9 cellular contexts compared by ENCODE assay signal in genomic region chr11:1570896-1571759, GRCh38. TPM values are rescaled to one million over a fixed set of nuclear protein-coding genes. Genes with fewer than 3 reads are reported as not detected.
DNase-seq lines count a peak whose midpoint lies in the region; ATAC-seq and TF ChIP-seq lines count a peak whose summit lies in the region.
"Had no signal": no experiment of that assay in that cellular context is flagged by ENCODE, and none has a peak within 500 bp of the region (broad histone marks: within the 10 kb centered on the region; RNA-seq: fewer than 3 reads in every experiment).

No MANE protein-coding gene starts in this region.

- H3K79me2 ChIP-seq in hepatocyte, result peaks cover 20% of the 10 kb centered on the region

- POLR2A ChIA-PET in activated B cell treated with CpG ODN at 0.5 μM for 24 hours (lab: Charles Lee), result interaction anchor here (1.3 kb wide), 1 partner anchor 18 kb away, joined by 4 read pairs; no protein-coding TSS in a partner anchor

- H3K4me1 ChIP-seq in HAP-1, result peaks cover 8% of the 10 kb centered on the region
- peaks cover 17% of the 10 kb centered on the region for H3K4me1 ChIP-seq in hepatocyte (ENCODE audit: insufficient read depth)
- H3K4me1 ChIP-seq in skeletal muscle tissue (ENCODE audit: control insufficient read depth in 3 of 3, insufficient read depth in 3 of 3, low read length in 3 of 3), result peaks cover 21 to 63% (median 63%) of the 10 kb centered on the region in 3 donors

- no peaks in the 10 kb centered on the region for H3K9me3 Mint-ChIP-seq in activated B cell treated with CpG ODN at 0.5 μM for 24 hours

- H3K9ac ChIP-seq in skeletal muscle tissue (ENCODE audit: low read depth in 1 of 3, low read length in 3 of 3), result peak overlapping the region in 2 of 3 donors; percentile 78 to 83

- intact Hi-C loops in activated B cell treated with CpG ODN at 0.5 μM for 24 hours (cut with micrococcal nuclease), result loop anchor here (5.0 to 10.0 kb wide), 4 partner anchors 34 to 726 kb away; partner anchors contain the start of genes CHID1, LSP1, POLR2L and TSPAN4

- peaks cover 18% of the 10 kb centered on the region for H3K27me3 Mint-ChIP-seq in activated B cell treated with CpG ODN at 0.5 μM for 24 hours

- H3K36me3 Mint-ChIP-seq in activated B cell treated with CpG ODN at 0.5 μM for 24 hours (ENCODE audit: low read depth), result no peaks in the 10 kb centered on the region

- peaks cover 42% of the 10 kb centered on the region for H4K20me1 ChIP-seq in hepatocyte (ENCODE audit: insufficient read depth, poor library complexity, severe bottlenecking)

- no peak for ATAC-seq in activated B cell treated with CpG ODN at 0.5 μM for 24 hours (ENCODE audit: low read depth)

- in situ Hi-C loops in HAP-1 (cut with MboI; ENCODE audit: low sequenced_read_pairs), result no loop called here

- DNase-seq in HAP-1 (ENCODE audit: low spot score in 2 of 2) (peak in 1 of 2 experiments; percentile 38), activated B cell treated with CpG ODN at 0.5 μM for 24 hours (no peak), hepatocyte (ENCODE audit: low spot score) (peak; percentile 70), NCI-H2107 treated with DMSO at 0.1 percent for 48 hours (lab: John Stamatoyannopoulos, UW; ENCODE audit: unreplicated experiment) (no peak), hepatic stellate cell (ENCODE audit: low spot score) (no peak), SIG-M5 (lab: John Stamatoyannopoulos, UW) (no peak), NCI-H2196 (lab: John Stamatoyannopoulos, UW; ENCODE audit: unreplicated experiment) (no peak)

- H3K4me3 ChIP-seq in HAP-1, result peak overlapping the region; percentile 39
- peak overlapping the region; percentile 67 for H3K4me3 ChIP-seq in hepatocyte
- H3K4me3 ChIP-seq in skeletal muscle tissue (ENCODE audit: low read length in 3 of 3), result peak overlapping the region in 2 of 3 donors; percentile 62 to 75

- H3K9me2 ChIP-seq in hepatocyte (replicated peaks; ENCODE audit: insufficient read depth), result no peaks in the 10 kb centered on the region

- WGBS in hepatocyte (ENCODE audit: low lambda C conversion rate, missing lambda C conversion rate), result 8% methylated on average over 13 of the region's 58 CpGs

- CTCF ChIA-PET in activated B cell treated with CpG ODN at 0.5 μM for 24 hours (lab: Charles Lee), result no interaction called here

- H3K9me3 ChIP-seq in HAP-1 (no peaks in the 10 kb centered on the region), hepatocyte (ENCODE audit: low read depth) (no peaks in the 10 kb centered on the region), skeletal muscle tissue (ENCODE audit: control insufficient read depth in 3 of 3, low read length in 3 of 3) (no peaks in the 10 kb centered on the region)

- no peak overlapping the region for H3K27ac Mint-ChIP-seq in activated B cell treated with CpG ODN at 0.5 μM for 24 hours

- peak overlapping the region; percentile 92 for H3K4me2 ChIP-seq in hepatocyte

- peaks cover 12% of the 10 kb centered on the region for H3K4me1 Mint-ChIP-seq in activated B cell treated with CpG ODN at 0.5 μM for 24 hours

- peaks cover 24% of the 10 kb centered on the region for H3K27me3 ChIP-seq in HAP-1 (ENCODE audit: low read depth)
- peaks cover 20% of the 10 kb centered on the region for H3K27me3 ChIP-seq in hepatocyte
- peaks cover 0 to 4% (median 0%) of the 10 kb centered on the region in 3 donors for H3K27me3 ChIP-seq in skeletal muscle tissue (ENCODE audit: control insufficient read depth in 3 of 3, insufficient read depth in 3 of 3, low read length in 3 of 3)

- H3K4me3 Mint-ChIP-seq in activated B cell treated with CpG ODN at 0.5 μM for 24 hours, result peak overlapping the region; percentile 56

- H3K27ac ChIP-seq in hepatocyte (peak overlapping the region; percentile 69), skeletal muscle tissue (ENCODE audit: low read depth, low read length) (peak overlapping the region; percentile 73)

- H3K36me3 ChIP-seq in HAP-1 (replicated peaks) (no peaks in the 10 kb centered on the region), hepatocyte (replicated peaks; ENCODE audit: insufficient read depth, low read depth) (no peaks in the 10 kb centered on the region), skeletal muscle tissue (ENCODE audit: control insufficient read depth in 3 of 3, insufficient read depth in 3 of 3, low read length in 3 of 3) (no peaks in the 10 kb centered on the region)

- no peak for TF ChIP-seq CTCF in activated B cell treated with CpG ODN at 0.5 μM for 24 hours (IDR thresholded peaks at IDR 0.05)
- no peak for TF ChIP-seq CTCF in hepatocyte (IDR thresholded peaks at IDR 0.05; ENCODE audit: poor library complexity)

- no peak overlapping the region for H2AFZ ChIP-seq in hepatocyte

RNA-seq across cellular contexts. Expression of gene DUSP8, which starts 0.9 kb away (rescaled TPM):
- total RNA-seq in activated B cell treated with CpG ODN at 0.5 μM for 24 hours (1.3 and 1.7 TPM in 2 replicates), hepatocyte (7.9 and 8.0 TPM in 2 replicates), skeletal muscle tissue (0.52 TPM)
- 13.0 and 17.7 TPM in 2 replicates for polyA plus RNA-seq in hepatocyte

RNA-seq across cellular contexts. Expression of gene KRTAP5-1, which starts 14.0 kb away (rescaled TPM):
- total RNA-seq in activated B cell treated with CpG ODN at 0.5 μM for 24 hours (not detected in 2 replicates), hepatocyte (not detected in 2 replicates), skeletal muscle tissue (not detected)
- polyA plus RNA-seq in hepatocyte, result 0.28 TPM in 1 of 2 replicates, not detected in the other
- total RNA-seq: RPMI7951 had no signal

RNA-seq across cellular contexts. Expression of gene KRTAP5-2, which starts 27.0 kb away (rescaled TPM):
- total RNA-seq in activated B cell treated with CpG ODN at 0.5 μM for 24 hours (not detected in 2 replicates), hepatocyte (not detected in 2 replicates), skeletal muscle tissue (not detected)
- polyA plus RNA-seq in hepatocyte, result not detected in 2 replicates
- total RNA-seq: RPMI7951 had no signal

RNA-seq across cellular contexts. Expression of gene KRTAP5-3, which starts 37.1 kb away (rescaled TPM):
- total RNA-seq in activated B cell treated with CpG ODN at 0.5 μM for 24 hours (not detected in 2 replicates), hepatocyte (not detected in 2 replicates), skeletal muscle tissue (not detected)
- polyA plus RNA-seq in hepatocyte, result not detected in 2 replicates
- total RNA-seq: RPMI7951 had no signal

RNA-seq across cellular contexts. Expression of gene KRTAP5-4, which starts 50.8 kb away (rescaled TPM):
- total RNA-seq in activated B cell treated with CpG ODN at 0.5 μM for 24 hours (not detected in 2 replicates), hepatocyte (not detected in 2 replicates), skeletal muscle tissue (not detected)
- polyA plus RNA-seq in hepatocyte, result not detected in 2 replicates
- total RNA-seq: RPMI7951 had no signal
